In the genomic region with DNA sequence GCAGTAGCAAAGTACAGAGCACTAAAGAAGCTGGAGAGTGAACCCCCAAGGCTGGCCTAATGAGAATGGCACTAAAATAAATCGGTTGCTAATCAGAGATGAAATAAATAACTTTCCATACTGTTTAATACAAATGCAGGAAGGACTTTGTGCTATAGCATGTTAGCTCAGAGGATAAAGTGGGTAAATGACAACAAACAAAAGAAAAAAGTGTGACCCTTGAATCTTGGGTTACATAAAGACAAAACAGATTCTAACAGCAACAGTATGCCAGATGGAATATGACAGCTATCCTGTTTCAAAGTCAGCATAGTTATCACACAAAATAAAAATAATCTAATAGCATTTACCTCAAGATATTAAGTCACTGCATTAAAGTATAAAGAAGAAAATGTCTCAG, we compare ENCODE assay signal across 23 cellular contexts.
"Had no signal": no experiment of that assay in that cellular context is flagged by ENCODE, and none has a peak within 500 bp of the region (broad histone marks: within the 10 kb centered on the region; RNA-seq: fewer than 3 reads in every experiment).

No MANE protein-coding gene starts in this region.

- H3K27me3 Mint-ChIP-seq: naive B cell had no signal

- H3K36me3 ChIP-seq: colonic mucosa, esophagus muscularis mucosa, gastroesophageal sphincter, heart left ventricle, left lung, lower lobe of right lung had no signal

- DNase-seq: colonic mucosa; cortex of kidney; dermis blood vessel endothelial cell; dorsolateral prefrontal cortex; effector CD4-positive, alpha-beta T cell; effector memory CD4-positive, alpha-beta T cell; foreskin keratinocyte; heart left ventricle; hippocampal formation; left cardiac atrium; left lung; left ventricle myocardium superior; lower lobe of right lung; mesenchymal stem cell; mucosa of descending colon; naive B cell had no signal

- H3K9me3 ChIP-seq: colonic mucosa, esophagus muscularis mucosa, gastroesophageal sphincter, heart left ventricle, left lung, lower lobe of right lung, mucosa of descending colon had no signal

- ATAC-seq: foreskin keratinocyte, gastroesophageal sphincter, heart left ventricle, left cardiac atrium, left lung, left ventricle myocardium superior, lower lobe of right lung, mucosa of descending colon had no signal

- H3K4me1 ChIP-seq: colonic mucosa, esophagus muscularis mucosa, foreskin keratinocyte, gastroesophageal sphincter, heart left ventricle, lower lobe of right lung had no signal

- H3K36me3 Mint-ChIP-seq: mesothelial cell of epicardium, naive B cell had no signal

- H3K27ac Mint-ChIP-seq: mesothelial cell of epicardium, naive B cell had no signal

- H3K27ac ChIP-seq: colonic mucosa, dorsolateral prefrontal cortex, esophagus muscularis mucosa, foreskin keratinocyte, gastroesophageal sphincter, heart left ventricle, left lung, lower lobe of right lung had no signal

- H3K4me1 Mint-ChIP-seq: naive B cell had no signal

- H3K9me3 Mint-ChIP-seq: mesothelial cell of epicardium had no signal

- H3K4me3 ChIP-seq: colonic mucosa, dorsolateral prefrontal cortex, esophagus muscularis mucosa, gastroesophageal sphincter, heart left ventricle, left lung, lower lobe of right lung, mucosa of descending colon had no signal

- FAIRE-seq: endothelial cell of umbilical vein, frontal cortex, islet of Langerhans, keratinocyte had no signal

- H3K4me3 Mint-ChIP-seq: mesothelial cell of epicardium, naive B cell had no signal

- H3K27me3 ChIP-seq: colonic mucosa, dorsolateral prefrontal cortex, esophagus muscularis mucosa, foreskin keratinocyte, gastroesophageal sphincter, heart left ventricle, left lung had no signal
